In genomic region chr19:55675661-55676354, GRCh38 we compare ENCODE assay signal across 8 cellular contexts. TPM values are rescaled to one million over a fixed set of nuclear protein-coding genes. Genes with fewer than 3 reads are reported as not detected.
DNase-seq lines count a peak whose midpoint lies in the region; ATAC-seq lines count a peak whose summit lies in the region.

No MANE protein-coding gene starts in this region.

- H3K4me3 ChIP-seq in adipocyte (ENCODE audit: low read length) (peak overlapping the region; percentile 99), thymus (ENCODE audit: low read length) (peak overlapping the region; percentile 95)

- H3K9me3 Mint-ChIP-seq in activated CD4-positive, alpha-beta T cell treated with anti-CD3 and anti-CD28 coated beads, Interleukin-2, amount 10 ng/mL, durations not matched to agents 24 days and 14 days, result no peaks in the 10 kb centered on the region

- intact Hi-C loops in activated CD4-positive, alpha-beta T cell treated with anti-CD3 and anti-CD28 coated beads, Interleukin-2, amount 10 ng/mL, durations not matched to agents 24 days and 14 days (cut with micrococcal nuclease), result loop anchor here (1.0 to 2.0 kb wide), 4 partner anchors 22 to 465 kb away; partner anchors contain the start of genes ZNF444 and ZNF581

- no peak for ATAC-seq in GM21825 (IDR thresholded peaks at IDR 0.05; ENCODE audit: unreplicated experiment)

- peak overlapping the region; percentile 99 for H3K9ac ChIP-seq in adipocyte (ENCODE audit: low read length)

- H3K27me3 ChIP-seq in adipocyte (replicated peaks; ENCODE audit: control insufficient read depth, insufficient read depth, low read length), result no peaks in the 10 kb centered on the region
- no peaks in the 10 kb centered on the region for H3K27me3 ChIP-seq in layer of hippocampus (ENCODE audit: control insufficient read depth, insufficient read depth, low read length)
- no peaks in the 10 kb centered on the region for H3K27me3 ChIP-seq in thymus (ENCODE audit: control insufficient read depth, insufficient read depth)

- H3K4me1 ChIP-seq in adipocyte (ENCODE audit: control insufficient read depth, insufficient read depth, low read length), result peaks cover 41% of the 10 kb centered on the region
- peaks cover 15% of the 10 kb centered on the region for H3K4me1 ChIP-seq in thymus (ENCODE audit: control insufficient read depth, insufficient read depth, low read length)

- DNase-seq in activated CD4-positive, alpha-beta T cell treated with anti-CD3 and anti-CD28 coated beads, Interleukin-2, amount 10 ng/mL, durations not matched to agents 24 days and 14 days, result no peak
- DNase-seq in activated CD4-positive, alpha-beta T cell treated with anti-CD3 and anti-CD28 coated beads for 4 hours, result no peak
- DNase-seq in adipocyte (ENCODE audit: low read depth) (no peak), NCI-H345 treated with DMSO at 0.1 percent for 48 hours (lab: John Stamatoyannopoulos, UW; ENCODE audit: unreplicated experiment) (no peak), amniotic stem cell (lab: John Stamatoyannopoulos, UW) (no peak)

- peaks cover 47% of the 10 kb centered on the region for H3K36me3 Mint-ChIP-seq in activated CD4-positive, alpha-beta T cell treated with anti-CD3 and anti-CD28 coated beads, Interleukin-2, amount 10 ng/mL, durations not matched to agents 24 days and 14 days (ENCODE audit: low read depth)

- H3K27me3 Mint-ChIP-seq in activated CD4-positive, alpha-beta T cell treated with anti-CD3 and anti-CD28 coated beads, Interleukin-2, amount 10 ng/mL, durations not matched to agents 24 days and 14 days, result no peaks in the 10 kb centered on the region

- H3K27ac Mint-ChIP-seq in activated CD4-positive, alpha-beta T cell treated with anti-CD3 and anti-CD28 coated beads, Interleukin-2, amount 10 ng/mL, durations not matched to agents 24 days and 14 days, result peak overlapping the region; percentile 90

- peaks cover 51% of the 10 kb centered on the region for H3K4me1 Mint-ChIP-seq in activated CD4-positive, alpha-beta T cell treated with anti-CD3 and anti-CD28 coated beads, Interleukin-2, amount 10 ng/mL, durations not matched to agents 24 days and 14 days

- H3K4me3 Mint-ChIP-seq in activated CD4-positive, alpha-beta T cell treated with anti-CD3 and anti-CD28 coated beads, Interleukin-2, amount 10 ng/mL, durations not matched to agents 24 days and 14 days, result peak overlapping the region; percentile 95

- H3K36me3 ChIP-seq in adipocyte (ENCODE audit: control insufficient read depth, insufficient read depth, low read length, severe bottlenecking) (peaks cover 25% of the 10 kb centered on the region), thymus (ENCODE audit: control insufficient read depth, insufficient read depth) (peaks cover 47% of the 10 kb centered on the region)

- WGBS in thymus, result 23% methylated on average over 16 of the region's 16 CpGs

- no peaks in the 10 kb centered on the region for H3K9me3 ChIP-seq in adipocyte (ENCODE audit: control insufficient read depth, low read length)
- H3K9me3 ChIP-seq in thymus (ENCODE audit: control insufficient read depth), result no peaks in the 10 kb centered on the region

- H3K27ac ChIP-seq in layer of hippocampus (ENCODE audit: low read depth, low read length), result peak overlapping the region; percentile 93
- peak overlapping the region; percentile 90 for H3K27ac ChIP-seq in thymus (ENCODE audit: low read depth)

RNA-seq across cellular contexts. Expression of gene EPN1, which starts 0.8 kb away (rescaled TPM):
- 44.7 and 45.4 TPM in 2 replicates for total RNA-seq in activated CD4-positive, alpha-beta T cell treated with anti-CD3 and anti-CD28 coated beads, Interleukin-2, amount 10 ng/mL, durations not matched to agents 24 days and 14 days
- polyA plus RNA-seq in thymus, result 34.6 TPM

RNA-seq across cellular contexts. Expression of gene U2AF2, which starts 21.0 kb away (rescaled TPM):
- total RNA-seq in activated CD4-positive, alpha-beta T cell treated with anti-CD3 and anti-CD28 coated beads, Interleukin-2, amount 10 ng/mL, durations not matched to agents 24 days and 14 days, result 390 and 394 TPM in 2 replicates
- polyA plus RNA-seq in thymus, result 123 TPM

RNA-seq across cellular contexts. Expression of gene CCDC106, which starts 27.8 kb away (rescaled TPM):
- total RNA-seq in activated CD4-positive, alpha-beta T cell treated with anti-CD3 and anti-CD28 coated beads, Interleukin-2, amount 10 ng/mL, durations not matched to agents 24 days and 14 days, result 8.0 and 9.0 TPM in 2 replicates
- 17.2 TPM for polyA plus RNA-seq in thymus

RNA-seq across cellular contexts. Expression of gene ZNF581, which starts 32.4 kb away (rescaled TPM):
- total RNA-seq in activated CD4-positive, alpha-beta T cell treated with anti-CD3 and anti-CD28 coated beads, Interleukin-2, amount 10 ng/mL, durations not matched to agents 24 days and 14 days, result 32.7 and 33.0 TPM in 2 replicates
- 22.9 TPM for polyA plus RNA-seq in thymus

RNA-seq across cellular contexts. Expression of gene ZNF580, which starts 35.0 kb away (rescaled TPM):
- total RNA-seq in activated CD4-positive, alpha-beta T cell treated with anti-CD3 and anti-CD28 coated beads, Interleukin-2, amount 10 ng/mL, durations not matched to agents 24 days and 14 days, result 38.3 and 39.1 TPM in 2 replicates
- polyA plus RNA-seq in thymus, result 32.9 TPM
